Comparison of ENCODE assay signal across 12 cellular contexts in the genomic region with DNA sequence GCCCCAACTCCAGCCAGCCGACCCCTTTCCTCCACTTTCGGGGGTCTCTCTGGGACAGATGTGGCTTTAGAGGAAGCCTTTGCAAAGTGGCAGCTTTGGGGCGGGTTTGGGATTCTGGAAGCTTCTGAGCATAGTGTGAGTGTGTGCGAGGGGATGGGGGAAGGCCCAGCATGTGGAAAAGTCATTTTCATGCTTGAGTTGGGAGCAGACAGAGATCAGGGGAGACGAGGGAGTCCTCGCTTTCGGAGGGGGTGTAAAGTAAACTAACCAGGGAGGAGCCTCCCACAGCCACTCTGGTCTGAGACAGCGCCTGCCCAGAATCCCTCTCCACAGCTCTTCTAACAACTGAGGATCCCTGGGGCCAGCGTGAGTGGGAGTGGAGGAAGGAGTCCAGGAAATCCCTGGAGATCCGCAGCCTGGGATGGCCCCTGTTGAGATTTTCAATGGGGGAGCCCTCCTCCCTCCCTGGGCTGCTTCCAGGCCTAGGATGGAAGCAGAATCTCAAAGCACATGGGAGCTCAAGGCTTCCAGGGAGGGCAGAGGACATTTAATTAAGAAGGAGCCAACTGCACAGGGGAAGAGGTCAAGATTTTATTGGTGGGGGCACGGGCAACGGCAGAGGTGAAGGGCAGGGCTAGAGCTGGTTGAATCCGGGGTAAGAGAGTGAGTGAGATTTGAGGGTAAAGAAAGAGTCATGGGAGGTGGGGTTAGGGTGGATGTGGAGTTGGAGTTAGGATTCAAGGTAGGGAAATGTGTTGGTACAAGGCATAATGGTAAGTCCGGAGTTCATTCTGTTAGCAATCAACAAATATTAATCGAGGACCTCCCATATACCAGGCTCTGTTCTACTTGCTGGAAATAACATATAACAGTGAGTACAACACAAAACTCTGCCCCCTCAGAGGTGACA.
A peak's percentile ranks its signal among the peaks of the same experiment; 100 is the strongest.
DNase-seq lines count a peak whose midpoint lies in the region; ATAC-seq and TF ChIP-seq lines count a peak whose summit lies in the region.
"Had no signal": no experiment of that assay in that cellular context is flagged by ENCODE, and none has a peak within 500 bp of the region (broad histone marks: within the 10 kb centered on the region; RNA-seq: fewer than 3 reads in every experiment).

No MANE protein-coding gene starts in this region.

- dilution Hi-C loops in mammary epithelial cell (cut with HindIII; ENCODE audit: low sequenced_read_pairs) = no loop called here

- H3K27ac Mint-ChIP-seq in progenitor cell of endocrine pancreas = peak overlapping the region; percentile 88

- H3K4me1 ChIP-seq in breast epithelium = peaks cover 4 to 5% of the 10 kb centered on the region in 2 donors
- H3K4me1 ChIP-seq in mammary epithelial cell (ENCODE audit: insufficient read depth, low read length) = no peaks in the 10 kb centered on the region
- H3K4me1 ChIP-seq in right cardiac atrium (ENCODE audit: control insufficient read depth, insufficient read depth, low read length) = peaks cover 2% of the 10 kb centered on the region
- no peaks in the 10 kb centered on the region for H3K4me1 ChIP-seq in aorta (ENCODE audit: control insufficient read depth in 1 of 2, insufficient read depth in 2 of 2, low read length in 2 of 2)

- peak; percentile 54 to 73 for ATAC-seq in right cardiac atrium
- ATAC-seq in aorta (ENCODE audit: low FRiP score) = peak; percentile 66
- no peak for ATAC-seq in HG03159 (IDR thresholded peaks at IDR 0.05; ENCODE audit: unreplicated experiment)
- no peak for ATAC-seq in HG03460 (IDR thresholded peaks at IDR 0.05; ENCODE audit: unreplicated experiment)

- CTCF ChIA-PET in mammary epithelial cell (lab: Charles Lee; ENCODE audit: low non-redundant PET) = interaction anchor here (0.6 kb wide), 1 partner anchor 16 kb away, joined by 3 read pairs; no protein-coding TSS in a partner anchor

- H3K27ac ChIP-seq in breast epithelium (peak overlapping the region; percentile 60 to 78), mammary epithelial cell (ENCODE audit: insufficient read depth, low read depth, low read length) (no peak overlapping the region), right cardiac atrium (ENCODE audit: low read length) (peak overlapping the region; percentile 26), aorta (ENCODE audit: low read depth in 1 of 2, low read length in 2 of 2) (no peak overlapping the region)

- intact Hi-C loops in breast epithelium (cut with DNase I; ENCODE audit: low total_unique reads) (no loop called here), mammary epithelial cell (cut with micrococcal nuclease) (no loop called here), right cardiac atrium (cut with DNase I) (no loop called here), aorta (cut with DNase I) (no loop called here)

- peaks cover 39% of the 10 kb centered on the region for H3K4me1 Mint-ChIP-seq in progenitor cell of endocrine pancreas (ENCODE audit: low read depth)

- H4K20me1 ChIP-seq in mammary epithelial cell (ENCODE audit: insufficient read depth, low read length) = no peaks in the 10 kb centered on the region

- no peaks in the 10 kb centered on the region for H3K36me3 ChIP-seq in breast epithelium
- no peaks in the 10 kb centered on the region for H3K36me3 ChIP-seq in mammary epithelial cell (ENCODE audit: insufficient read depth, low read length)
- no peaks in the 10 kb centered on the region for H3K36me3 ChIP-seq in aorta (ENCODE audit: control insufficient read depth in 1 of 2, insufficient read depth in 2 of 2, low read length in 1 of 2)
- H3K36me3 ChIP-seq: SJCRH30 had no signal

- no peaks in the 10 kb centered on the region for H3K27me3 ChIP-seq in breast epithelium
- H3K27me3 ChIP-seq in mammary epithelial cell (ENCODE audit: insufficient read depth, low read length) = peaks cover 8% of the 10 kb centered on the region
- H3K27me3 ChIP-seq in right cardiac atrium (ENCODE audit: control insufficient read depth, insufficient read depth) = no peaks in the 10 kb centered on the region
- H3K27me3 ChIP-seq in aorta (ENCODE audit: control insufficient read depth in 1 of 2, insufficient read depth in 2 of 2, low read length in 1 of 2) = no peaks in the 10 kb centered on the region

- no peak for DNase-seq in breast epithelium (ENCODE audit: low spot score in 2 of 2)
- DNase-seq in mammary epithelial cell = no peak
- peak; percentile 52 to 83 (median 78) for DNase-seq in right cardiac atrium
- DNase-seq in progenitor cell of endocrine pancreas (ENCODE audit: low spot score, unreplicated experiment) = no peak
- no peak for DNase-seq in aorta
- no peak for DNase-seq in activated CD8-positive, alpha-beta memory T cell treated with anti-CD3 and anti-CD28 coated beads for 24 hours
- DNase-seq: activated T-cell treated with anti-CD3 and anti-CD28 coated beads, Interleukin-2, amount 50 U/mL, for 1 hour; stimulated activated CD4-positive, alpha-beta T cell treated with anti-CD3 and anti-CD28 coated beads, Interleukin-4, amount 100 ng/mL, for 24 hours; stimulated activated naive CD8-positive, alpha-beta T cell treated with anti-CD3 and anti-CD28 coated beads, Interleukin-15, amount 100 ng/mL, for 72 hours had no signal

- TF ChIP-seq POLR2A in breast epithelium (IDR thresholded peaks at IDR 0.05) = no peak

- no peaks in the 10 kb centered on the region for H3K79me2 ChIP-seq in mammary epithelial cell (ENCODE audit: insufficient read depth, low read length)

- no peaks in the 10 kb centered on the region for H3K9me3 ChIP-seq in breast epithelium
- H3K9me3 ChIP-seq in mammary epithelial cell (replicated peaks; ENCODE audit: insufficient read depth, low read length) = no peaks in the 10 kb centered on the region
- no peaks in the 10 kb centered on the region for H3K9me3 ChIP-seq in right cardiac atrium (ENCODE audit: control insufficient read depth, low read length)
- no peaks in the 10 kb centered on the region for H3K9me3 ChIP-seq in aorta (ENCODE audit: control insufficient read depth, low read length)
- H3K9me3 ChIP-seq: SJCRH30 had no signal

- TF ChIP-seq CTCF in breast epithelium (IDR thresholded peaks at IDR 0.05) (no peak), mammary epithelial cell (conservative IDR thresholded peaks at IDR 0.05 in 1 of 2, IDR thresholded peaks at IDR 0.05 in 1 of 2; ENCODE audit: extremely low read depth in 1 of 2, insufficient read depth in 1 of 2, low read depth in 1 of 2, low read length in 2 of 2) (no peak), progenitor cell of endocrine pancreas (IDR thresholded peaks at IDR 0.05; ENCODE audit: unreplicated experiment) (no peak)

- no TSS peak for BruUV-seq in mammary epithelial cell (replicated peaks; lab: Mats Ljungman, UMichigan)

- H3K9me3 Mint-ChIP-seq in progenitor cell of endocrine pancreas (ENCODE audit: low read depth) = no peaks in the 10 kb centered on the region

- no peak overlapping the region for H3K9ac ChIP-seq in mammary epithelial cell (ENCODE audit: insufficient read depth, low read length)

- in situ Hi-C loops in mammary epithelial cell (cut with MboI; ENCODE audit: low sequenced_read_pairs in 2 of 2) = no loop called here

- no peaks in the 10 kb centered on the region for H3K36me3 Mint-ChIP-seq in progenitor cell of endocrine pancreas (ENCODE audit: insufficient read depth)

- H3K27me3 Mint-ChIP-seq in progenitor cell of endocrine pancreas = no peaks in the 10 kb centered on the region

- H3K4me3 ChIP-seq in breast epithelium = peak overlapping the region in 2 of 3 donors; percentile 36 to 55
- H3K4me3 ChIP-seq in mammary epithelial cell (replicated peaks in 1 of 3; ENCODE audit: insufficient read depth in 1 of 3, low read depth in 2 of 3, low read length in 3 of 3) = no peak overlapping the region
- H3K4me3 ChIP-seq in right cardiac atrium (ENCODE audit: low read length) = no peak overlapping the region
- H3K4me3 ChIP-seq in aorta (ENCODE audit: low read length in 2 of 2) = no peak overlapping the region

- no peak overlapping the region for H3K4me2 ChIP-seq in mammary epithelial cell (ENCODE audit: insufficient read depth, low read depth, low read length)

- H3K4me3 Mint-ChIP-seq in progenitor cell of endocrine pancreas (ENCODE audit: low read depth) = peak overlapping the region; percentile 55
- H3K4me3 Mint-ChIP-seq: stimulated activated naive CD8-positive, alpha-beta T cell treated with anti-CD3 and anti-CD28 coated beads, Interleukin-15, amount 100 ng/mL, for 72 hours had no signal

- 77% methylated on average over 9 of the region's 15 CpGs for WGBS in mammary epithelial cell (ENCODE audit: low coverage, missing lambda C conversion rate)
- 39% methylated on average over 15 of the region's 15 CpGs for WGBS in right cardiac atrium
- WGBS in aorta, 2 donors = 54 to 57% methylated on average over 15 of the region's 15 CpGs

- no peak overlapping the region for H2AFZ ChIP-seq in mammary epithelial cell (ENCODE audit: low read depth, low read length)

Comparison
In these comparisons a context has a peak if more than half of its experiments do, and no peak if none do; other contexts are left out.
1. H3K27ac ChIP-seq: peak in breast epithelium (2 of 2) and right cardiac atrium (single experiment); none in mammary epithelial cell (single experiment) and aorta (0 of 2).
2. H3K4me3 ChIP-seq: peak in breast epithelium (2 of 3); none in mammary epithelial cell (0 of 3), right cardiac atrium (single experiment) and aorta (0 of 2).
3. DNase-seq: peak in right cardiac atrium (3 of 3); none in breast epithelium (0 of 2), mammary epithelial cell (single experiment), progenitor cell of endocrine pancreas (single experiment), aorta (0 of 2) and activated CD8-positive, alpha-beta memory T cell treated with anti-CD3 and anti-CD28 coated beads for 24 hours (single experiment).
4. ATAC-seq: peak in right cardiac atrium (2 of 2) and aorta (single experiment); none in HG03159 (single experiment) and HG03460 (single experiment).